Comparison of ENCODE assay signal across 26 cellular contexts in the genomic region with DNA sequence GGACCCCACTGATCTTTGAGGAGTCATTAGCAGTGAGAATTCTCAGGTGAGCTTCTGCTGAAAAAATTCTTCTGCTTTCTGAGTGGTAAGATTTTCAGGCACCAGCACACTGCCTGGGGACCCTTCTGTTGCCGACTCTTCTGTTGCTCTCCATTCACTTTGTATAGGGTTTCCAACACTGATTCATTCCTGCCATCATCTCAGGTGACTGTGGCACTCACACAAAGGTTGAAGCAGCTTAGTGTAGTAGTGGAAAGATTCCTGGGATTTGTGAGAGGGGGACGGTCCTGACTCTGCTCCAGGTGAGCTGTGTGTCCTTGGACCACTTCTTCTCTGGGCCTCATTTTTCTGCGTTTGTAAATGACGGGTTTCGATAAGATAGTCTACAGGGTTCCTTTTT. TPM values are rescaled to one million over a fixed set of nuclear protein-coding genes. Genes with fewer than 3 reads are reported as not detected.
"Had no signal": no experiment of that assay in that cellular context is flagged by ENCODE, and none has a peak within 500 bp of the region (broad histone marks: within the 10 kb centered on the region; RNA-seq: fewer than 3 reads in every experiment).

No MANE protein-coding gene starts in this region.

- DNase-seq: hippocampal formation; kidney glomerular epithelial cell; left cardiac atrium; left lung; lower lobe of right lung; mammary epithelial cell; mesenchymal stem cell; naive thymus-derived CD8-positive, alpha-beta T cell; small intestine; spleen; stimulated activated CD4-positive, alpha-beta T cell treated with anti-CD3 and anti-CD28 coated beads, Interleukin-4, amount 100 ng/mL, for 24 hours; stimulated activated naive CD4-positive, alpha-beta T cell; tibial artery; upper lobe of right lung had no signal

- H2AFZ ChIP-seq: neural progenitor cell had no signal

- H3K9ac ChIP-seq: neural progenitor cell had no signal

- H3K4me2 ChIP-seq: neural progenitor cell had no signal

- H3K9me3 ChIP-seq: left lung, lower lobe of right lung, ovary, right atrium auricular region, spleen, suprapubic skin, thoracic aorta, tibial artery, upper lobe of right lung had no signal

- H3K36me3 ChIP-seq: ovary had no signal

- H3K27me3 ChIP-seq: left lung, neural progenitor cell, ovary, right atrium auricular region, spleen, suprapubic skin, tibial artery, upper lobe of right lung had no signal

- H3K27ac ChIP-seq: left lung, lower lobe of right lung, neural progenitor cell, ovary, right atrium auricular region, spleen, suprapubic skin, thoracic aorta, tibial artery, upper lobe of right lung had no signal

- ATAC-seq: left cardiac atrium; left lung; lower lobe of right lung; naive thymus-derived CD8-positive, alpha-beta T cell; sciatic nerve; stimulated activated effector memory CD8-positive, alpha-beta T cell treated with anti-CD3 and anti-CD28 coated beads, Interleukin-12 subunit alpha, Interleukin-12 subunit beta, amount 100 ng/mL, for 72 hours; upper lobe of right lung had no signal

- FAIRE-seq: keratinocyte, small intestine, urothelium cell line had no signal

- H3K4me3 ChIP-seq: left lung, lower lobe of right lung, neural progenitor cell, ovary, right atrium auricular region, spleen, suprapubic skin, thoracic aorta, tibial artery, upper lobe of right lung had no signal

- H3K4me1 ChIP-seq: tibial artery, upper lobe of right lung had no signal

RNA-seq across cellular contexts. Expression of gene POU3F1, which starts 24.6 kb away (rescaled TPM):
- total RNA-seq: left lung, liver, lower lobe of right lung, pulmonary artery endothelial cell, right atrium auricular region, subcutaneous adipose tissue, thoracic aorta, upper lobe of right lung had no signal
- polyA plus RNA-seq: liver, small intestine had no signal
